In genomic region chr13:113861433-113862030, GRCh38 we compare ENCODE assay signal across 1 cellular context.
TF ChIP-seq lines count a peak whose summit lies in the region.

No MANE protein-coding gene starts in this region.

TF ChIP-seq in SK-N-SH treated with all-trans-retinoic acid at 6 μM for 48 hours, 23 proteins besides CTCF, POLR2A, EP300 and RAD21 (continued from another document):
- TF ChIP-seq, protein P1, sequence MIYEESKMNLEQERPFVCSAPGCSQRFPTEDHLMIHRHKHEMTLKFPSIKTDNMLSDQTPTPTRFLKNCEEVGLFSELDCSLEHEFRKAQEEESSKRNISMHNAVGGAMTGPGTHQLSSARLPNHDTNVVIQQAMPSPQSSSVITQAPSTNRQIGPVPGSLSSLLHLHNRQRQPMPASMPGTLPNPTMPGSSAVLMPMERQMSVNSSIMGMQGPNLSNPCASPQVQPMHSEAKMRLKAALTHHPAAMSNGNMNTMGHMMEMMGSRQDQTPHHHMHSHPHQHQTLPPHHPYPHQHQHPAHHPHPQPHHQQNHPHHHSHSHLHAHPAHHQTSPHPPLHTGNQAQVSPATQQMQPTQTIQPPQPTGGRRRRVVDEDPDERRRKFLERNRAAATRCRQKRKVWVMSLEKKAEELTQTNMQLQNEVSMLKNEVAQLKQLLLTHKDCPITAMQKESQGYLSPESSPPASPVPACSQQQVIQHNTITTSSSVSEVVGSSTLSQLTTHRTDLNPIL (CRISPR knock-in tag; IDR thresholded peaks at IDR 0.05; ENCODE audit: low read depth), result no peak
- no peak for TF ChIP-seq ESRRG (CRISPR knock-in tag; IDR thresholded peaks at IDR 0.05)
- no peak for TF ChIP-seq TCF4 (CRISPR knock-in tag; IDR thresholded peaks at IDR 0.05; ENCODE audit: borderline replicate concordance)
- TF ChIP-seq ZNF565 (CRISPR knock-in tag; conservative IDR thresholded peaks at IDR 0.05; ENCODE audit: low read depth), result no peak
- TF ChIP-seq ISL1 (CRISPR knock-in tag; IDR thresholded peaks at IDR 0.05), result no peak
